ENCODE assay signal across 23 cellular contexts in genomic region chr4:108010167-108010566, GRCh38. TPM values are rescaled to one million over a fixed set of nuclear protein-coding genes. Genes with fewer than 3 reads are reported as not detected.
DNase-seq lines count a peak whose midpoint lies in the region; ATAC-seq and TF ChIP-seq lines count a peak whose summit lies in the region.
"Had no signal": no experiment of that assay in that cellular context is flagged by ENCODE, and none has a peak within 500 bp of the region (broad histone marks: within the 10 kb centered on the region; RNA-seq: fewer than 3 reads in every experiment).

No MANE protein-coding gene starts in this region.

- H2BK5ac ChIP-seq in IMR-90 (ENCODE audit: low read depth, low read length, poor library complexity, severe bottlenecking): peak overlapping the region; percentile 65

- no peak overlapping the region for H3K23ac ChIP-seq in IMR-90 (ENCODE audit: low read depth, low read length)

- H3K56ac ChIP-seq in IMR-90 (ENCODE audit: extremely low read depth, insufficient read depth, low read length): no peak overlapping the region

- H4K5ac ChIP-seq in IMR-90 (ENCODE audit: low read depth, low read length): no peak overlapping the region

- no peak overlapping the region for H2AK5ac ChIP-seq in IMR-90 (ENCODE audit: low read depth, low read length)

- POLR2A ChIA-PET in AG04450 (lab: Yijun Ruan, JAX): no interaction called here
- POLR2A ChIA-PET in IMR-90 (lab: Charles Lee; ENCODE audit: unreplicated experiment): no interaction called here

- no peak overlapping the region for H3K4ac ChIP-seq in IMR-90 (ENCODE audit: low read depth, low read length)

- H3K14ac ChIP-seq in IMR-90 (replicated peaks; ENCODE audit: low read depth, low read length): no peak overlapping the region

- no peaks in the 10 kb centered on the region for H3K27me3 ChIP-seq in AG04450 (ENCODE audit: control insufficient read depth, insufficient read depth, low read length)
- no peaks in the 10 kb centered on the region for H3K27me3 ChIP-seq in IMR-90 (ENCODE audit: control insufficient read depth, insufficient read depth, low read length)
- H3K27me3 ChIP-seq: heart left ventricle, pancreas, upper lobe of right lung had no signal

- H3K18ac ChIP-seq in IMR-90 (ENCODE audit: low read depth, low read length): no peak overlapping the region; the same call in 1 of the 2 replicates

- TF ChIP-seq RAD21 in IMR-90 (IDR thresholded peaks at IDR 0.05; ENCODE audit: low read length): no peak

- H3K9me3 ChIP-seq in AG04450 (ENCODE audit: control insufficient read depth, insufficient read depth, low read length) (no peaks in the 10 kb centered on the region), IMR-90 (ENCODE audit: control insufficient read depth, insufficient read depth, low read length) (no peaks in the 10 kb centered on the region)
- H3K9me3 ChIP-seq: heart left ventricle, pancreas, upper lobe of right lung had no signal

- in situ Hi-C loops in IMR-90 (cut with MboI; ENCODE audit: low sequenced_read_pairs): no loop called here

- 0 out of 2 replicates have a peak, but pooled peaks cover 2% of the 10 kb centered on the region for H3K36me3 ChIP-seq in IMR-90 (ENCODE audit: control insufficient read depth, insufficient read depth, low read length)

- H3K27ac ChIP-seq in AG04450 (ENCODE audit: low read depth, low read length) (no peak overlapping the region), IMR-90 (ENCODE audit: insufficient read depth, low read length) (no peak overlapping the region), caudate nucleus (ENCODE audit: low read depth, low read length) (peak overlapping the region; percentile 55)
- H3K27ac ChIP-seq: heart left ventricle, pancreas, upper lobe of right lung had no signal

- intact Hi-C loops in IMR-90 (cut with micrococcal nuclease) (no loop called here), Right ventricle myocardium inferior (cut with DNase I) (no loop called here)

- no peak overlapping the region for H2AFZ ChIP-seq in IMR-90 (replicated peaks; ENCODE audit: low read length, poor library complexity)

- no peak overlapping the region for H2BK15ac ChIP-seq in IMR-90 (ENCODE audit: low read depth, low read length)

- no peak overlapping the region for H4K8ac ChIP-seq in IMR-90 (ENCODE audit: low read depth in 2 of 2, low read length in 2 of 2)

- H3K4me2 ChIP-seq in IMR-90 (ENCODE audit: low read depth, low read length): peak overlapping the region; percentile 63; the same call in 1 of the 2 replicates

- no peaks in the 10 kb centered on the region for H3K79me1 ChIP-seq in IMR-90 (ENCODE audit: low read depth in 1 of 2, low read length in 2 of 2)

- H3K4me3 ChIP-seq in AG04450 (ENCODE audit: low read depth, low read length) (no peak overlapping the region), IMR-90 (ENCODE audit: insufficient read depth, low read depth, low read length) (no peak overlapping the region)
- H3K4me3 ChIP-seq: heart left ventricle, K562, pancreas, upper lobe of right lung had no signal

- H2BK20ac ChIP-seq in IMR-90 (ENCODE audit: low read depth, low read length): no peak overlapping the region

- peak; percentile 92 for ATAC-seq in IMR-90 (ENCODE audit: low read depth)
- ATAC-seq in Right ventricle myocardium inferior: no peak
- ATAC-seq in GM18867 (IDR thresholded peaks at IDR 0.05; ENCODE audit: unreplicated experiment): no peak
- ATAC-seq in GM18858 (IDR thresholded peaks at IDR 0.05; ENCODE audit: unreplicated experiment): no peak
- ATAC-seq: activated naive CD4-positive, alpha-beta T cell treated with anti-CD3 and anti-CD28 coated beads, Interleukin-2, amount 50 U/mL, for 72 hours; heart left ventricle; K562; pancreas; upper lobe of right lung had no signal

- H4K20me1 ChIP-seq in IMR-90 (ENCODE audit: insufficient read depth, low read length): no peaks in the 10 kb centered on the region

- TF ChIP-seq POLR2A in IMR-90 (IDR thresholded peaks at IDR 0.05; ENCODE audit: low read depth, low read length): no peak

- H2BK120ac ChIP-seq in IMR-90 (ENCODE audit: low read depth, low read length): no peak overlapping the region

- peaks cover 4% of the 10 kb centered on the region for H3K9me1 ChIP-seq in IMR-90 (ENCODE audit: insufficient read depth, low read length)

- H3K4me1 ChIP-seq in IMR-90 (ENCODE audit: control insufficient read depth, insufficient read depth, low read length): peaks cover 6% of the 10 kb centered on the region; the same call in 1 of the 2 replicates
- H3K4me1 ChIP-seq: pancreas, upper lobe of right lung had no signal

- H4K91ac ChIP-seq in IMR-90 (ENCODE audit: insufficient read depth, low read depth, low read length): no peak overlapping the region

- CTCF ChIA-PET in AG04450 (lab: Charles Lee): interaction anchor here (0.7 kb wide), 1 partner anchor 105 kb away, joined by 3 read pairs; no protein-coding TSS in a partner anchor
- CTCF ChIA-PET in IMR-90 (lab: Yijun Ruan, JAX): interaction anchor here (0.6 to 0.7 kb wide), 2 partner anchors 9 to 91 kb away, joined by 3 to 5 read pairs; no protein-coding TSS in a partner anchor

- no peak overlapping the region for H2AK9ac ChIP-seq in IMR-90 (replicated peaks; ENCODE audit: low read depth, low read length, poor library complexity)

- no peak overlapping the region for H3K9ac ChIP-seq in IMR-90 (ENCODE audit: low read depth, low read length)

- BruUV-seq in IMR-90 (replicated peaks; lab: Mats Ljungman, UMichigan): no TSS peak

- no peak for TF ChIP-seq CTCF in AG04450 (IDR thresholded peaks at IDR 0.05; ENCODE audit: low read depth, low read length)
- no peak for TF ChIP-seq CTCF in IMR-90 (conservative IDR thresholded peaks at IDR 0.05; ENCODE audit: low read depth, low read length)

- dilution Hi-C loops in IMR-90 (cut with HindIII; ENCODE audit: low sequenced_read_pairs, unreplicated experiment): no loop called here

- DNase-seq in AG04450 (ENCODE audit: low read depth, low spot score) (peak; percentile 51), IMR-90 (peak; percentile 89), caudate nucleus (lab: John Stamatoyannopoulos, UW) (peak in 5 of 61 donors; percentile 8 to 56 (median 36)), kidney tubule cell (ENCODE audit: low spot score) (peak; percentile 64), Right ventricle myocardium inferior (ENCODE audit: missing footprints) (no peak), superior temporal gyrus (ENCODE audit: extremely low spot score) (no peak)
- DNase-seq: activated CD4-positive, alpha-beta T cell treated with anti-CD3 and anti-CD28 coated beads for 4 hours; activated T-cell treated with anti-CD3 and anti-CD28 coated beads, Interleukin-2, amount 50 U/mL, for 1 hour; Calu3; central memory CD4-positive, alpha-beta T cell; endodermal cell; heart left ventricle; NCI-H1417; NCI-H345; pancreas; SIG-M5; stimulated activated naive CD4-positive, alpha-beta T cell treated with Interleukin-2 at 50 U/mL for 16 hours; T-helper 9 cell; upper lobe of right lung had no signal

- no CpG with 5 or more reads among the region's 2 CpGs for WGBS in IMR-90 (ENCODE audit: extremely low coverage in 2 of 2, insufficient read length in 1 of 2), 2 experiments

TF ChIP-seq in IMR-90, 13 proteins besides CTCF, POLR2A, EP300 and RAD21:
- TF ChIP-seq SMC3 (IDR thresholded peaks at IDR 0.05; ENCODE audit: low read depth, low read length): no peak
- no peak for TF ChIP-seq USF2 (IDR thresholded peaks at IDR 0.05; ENCODE audit: low read depth, low read length)
- no peak for TF ChIP-seq RCOR1 (IDR thresholded peaks at IDR 0.05; ENCODE audit: insufficient replicate concordance, low read length)
- TF ChIP-seq BHLHE40 (IDR thresholded peaks at IDR 0.05; ENCODE audit: low read depth, low read length): peak; percentile 37; the same call in 1 of the 2 replicates
- no peak for TF ChIP-seq RFX5 (IDR thresholded peaks at IDR 0.05; ENCODE audit: low read depth, low read length)
- TF ChIP-seq MXI1 (IDR thresholded peaks at IDR 0.05; ENCODE audit: borderline replicate concordance, low read depth, low read length): 0 out of 2 replicates have a peak, but pooled peaks have one; percentile 51
- TF ChIP-seq ELK1 (IDR thresholded peaks at IDR 0.05; ENCODE audit: borderline replicate concordance, low read depth, low read length): no peak
- TF ChIP-seq MAFK (IDR thresholded peaks at IDR 0.05; ENCODE audit: low read depth, low read length): no peak

RNA-seq across cellular contexts. Expression of gene HADH, which starts 20.5 kb away (rescaled TPM):
- polyA plus RNA-seq in AG04450 (2011; rRNA removed) (20.5 and 23.0 TPM in 2 replicates), IMR-90 (2012; rRNA removed) (21.1 and 22.6 TPM in 2 replicates)
- polyA minus RNA-seq in AG04450 (2011; rRNA and poly(A)+ RNA removed): 13.1 and 15.4 TPM in 2 replicates
- total RNA-seq in IMR-90 (2012; rRNA removed) (6.7 and 6.8 TPM in 2 replicates), Right ventricle myocardium inferior (260 TPM)
- 16.1 and 24.5 TPM in 2 replicates for polyA plus RNA-seq in IMR-90 (2012; cell fraction: cytosol; rRNA removed)
- 13.3 and 33.5 TPM in 2 replicates for polyA plus RNA-seq in IMR-90 (2012; cell fraction: nucleus; rRNA removed; ENCODE audit: low replicate concordance)

Comparison
In these comparisons a context has a peak if more than half of its experiments do, and no peak if none do; other contexts are left out.
1. DNase-seq: peak in AG04450 (single experiment), IMR-90 (single experiment) and kidney tubule cell (single experiment); none in Right ventricle myocardium inferior (single experiment) and superior temporal gyrus (single experiment).
2. RNA of gene HADH, which starts 20.5 kb away (total RNA-seq): 260 TPM in Right ventricle myocardium inferior (single experiment); 6.7 to 6.8 TPM in IMR-90; every median in the first group is over 10 times any median in the second.